8 cellular contexts compared by ENCODE assay signal in the genomic region with DNA sequence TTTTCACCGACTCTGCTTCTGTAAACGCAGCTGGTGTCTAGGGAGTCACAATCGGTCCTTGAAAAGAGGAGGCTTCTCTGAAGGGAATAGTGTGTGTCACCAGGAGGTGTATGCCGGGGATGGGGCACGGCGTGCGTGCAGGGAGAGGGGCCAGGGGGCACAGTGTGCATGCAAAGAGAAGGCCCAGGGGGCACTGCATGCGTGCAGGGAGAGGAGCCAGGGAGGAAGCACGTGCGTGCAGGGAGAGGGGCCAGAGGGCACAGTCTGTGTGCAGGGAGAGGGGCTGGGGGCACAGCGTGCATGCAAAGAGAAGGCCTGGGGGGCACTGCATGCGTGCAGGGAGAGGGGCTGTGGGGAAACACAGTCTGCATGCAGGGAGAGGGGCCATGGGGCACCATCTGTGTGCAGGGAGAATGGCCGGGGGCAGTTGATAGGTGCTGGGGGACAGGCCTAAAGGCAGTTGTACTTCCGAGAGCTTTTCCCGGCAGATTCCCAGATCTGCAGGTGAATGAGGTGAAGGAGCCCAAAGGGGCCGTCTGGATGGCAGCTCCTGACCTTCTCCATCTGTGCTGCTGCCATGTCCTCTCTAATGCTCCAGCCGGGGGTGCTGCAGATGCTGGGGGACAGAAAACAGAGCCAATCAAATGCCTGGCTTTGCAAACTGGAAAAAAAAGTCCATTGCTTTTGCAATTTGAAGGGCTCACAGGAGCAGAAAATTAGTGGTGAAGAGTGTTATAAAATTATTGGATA. TPM values are rescaled to one million over a fixed set of nuclear protein-coding genes. Genes with fewer than 3 reads are reported as not detected.
DNase-seq lines count a peak whose midpoint lies in the region; ATAC-seq and TF ChIP-seq lines count a peak whose summit lies in the region.
"Had no signal": no experiment of that assay in that cellular context is flagged by ENCODE, and none has a peak within 500 bp of the region (broad histone marks: within the 10 kb centered on the region; RNA-seq: fewer than 3 reads in every experiment).

No MANE protein-coding gene starts in this region.

- no peak overlapping the region for H3K27ac ChIP-seq in WERI-Rb-1

- H3K36me3 Mint-ChIP-seq in naive thymus-derived CD8-positive, alpha-beta T cell: no peaks in the 10 kb centered on the region
- H3K36me3 Mint-ChIP-seq: immature natural killer cell had no signal

- H3K27me3 Mint-ChIP-seq in naive thymus-derived CD8-positive, alpha-beta T cell: no peaks in the 10 kb centered on the region

- no peaks in the 10 kb centered on the region for H3K9me3 ChIP-seq in WERI-Rb-1 (ENCODE audit: severe bottlenecking)

- POLR2A ChIA-PET in naive thymus-derived CD8-positive, alpha-beta T cell (lab: Charles Lee): no interaction called here

- DNase-seq in DMS79 (lab: John Stamatoyannopoulos, UW) (peak; percentile 91), WERI-Rb-1 (peak; percentile 55), H4 (ENCODE audit: low spot score) (no peak), NCI-H226 (no peak), ecto neural progenitor cell (ENCODE audit: low spot score) (no peak)
- no peak for DNase-seq in naive thymus-derived CD8-positive, alpha-beta T cell
- DNase-seq: immature natural killer cell had no signal

- H3K4me3 Mint-ChIP-seq in naive thymus-derived CD8-positive, alpha-beta T cell: peak overlapping the region; percentile 24 to 73 (median 64)

- peaks cover 19 to 39% (median 31%) of the 10 kb centered on the region in 4 donors for H3K4me1 Mint-ChIP-seq in naive thymus-derived CD8-positive, alpha-beta T cell

- no peaks in the 10 kb centered on the region; the same call in 1 of the 2 replicates for H3K36me3 ChIP-seq in WERI-Rb-1

- ATAC-seq in GM21447 (IDR thresholded peaks at IDR 0.05; ENCODE audit: unreplicated experiment): peak; percentile 26
- ATAC-seq in naive thymus-derived CD8-positive, alpha-beta T cell: peak in 1 of 2 donors; percentile 23

- 0 out of 2 replicates have a peak, but pooled peaks have one; percentile 6 for TF ChIP-seq CTCF in WERI-Rb-1 (IDR thresholded peaks at IDR 0.05; ENCODE audit: low read depth, low read length)

- no peaks in the 10 kb centered on the region for H3K27me3 ChIP-seq in WERI-Rb-1 (ENCODE audit: insufficient read depth, low read depth, severe bottlenecking)

- no peaks in the 10 kb centered on the region for H3K9me3 Mint-ChIP-seq in naive thymus-derived CD8-positive, alpha-beta T cell
- H3K9me3 Mint-ChIP-seq: immature natural killer cell had no signal

- peak overlapping the region in 3 of 10 donors; percentile 61 to 89 (median 80) for H3K27ac Mint-ChIP-seq in naive thymus-derived CD8-positive, alpha-beta T cell

- no peak overlapping the region for H3K4me3 ChIP-seq in WERI-Rb-1 (ENCODE audit: low read depth, low read length)

RNA-seq across cellular contexts. Expression of gene ATP11A, which starts 36.4 kb away (rescaled TPM):
- total RNA-seq in naive thymus-derived CD8-positive, alpha-beta T cell: 10 to 100 TPM; 21.5 to 23.9 TPM
- polyA plus RNA-seq in naive thymus-derived CD8-positive, alpha-beta T cell: 1 to 10 TPM in 2 of 3 donors, under 1 TPM in 1; 0.76 to 3.1 (median 2.0) TPM
- 3.0 and 3.2 TPM in 2 replicates for total RNA-seq in H4 (2014; rRNA removed; shearing (Covaris generic))

Comparison
In these comparisons a context has a peak if more than half of its experiments do, and no peak if none do; other contexts are left out.
1. DNase-seq: peak in DMS79 (single experiment) and WERI-Rb-1 (single experiment); none in naive thymus-derived CD8-positive, alpha-beta T cell (0 of 10), H4 (single experiment), NCI-H226 (single experiment) and ecto neural progenitor cell (single experiment).